ENCODE assay signal across 13 cellular contexts in the genomic region with DNA sequence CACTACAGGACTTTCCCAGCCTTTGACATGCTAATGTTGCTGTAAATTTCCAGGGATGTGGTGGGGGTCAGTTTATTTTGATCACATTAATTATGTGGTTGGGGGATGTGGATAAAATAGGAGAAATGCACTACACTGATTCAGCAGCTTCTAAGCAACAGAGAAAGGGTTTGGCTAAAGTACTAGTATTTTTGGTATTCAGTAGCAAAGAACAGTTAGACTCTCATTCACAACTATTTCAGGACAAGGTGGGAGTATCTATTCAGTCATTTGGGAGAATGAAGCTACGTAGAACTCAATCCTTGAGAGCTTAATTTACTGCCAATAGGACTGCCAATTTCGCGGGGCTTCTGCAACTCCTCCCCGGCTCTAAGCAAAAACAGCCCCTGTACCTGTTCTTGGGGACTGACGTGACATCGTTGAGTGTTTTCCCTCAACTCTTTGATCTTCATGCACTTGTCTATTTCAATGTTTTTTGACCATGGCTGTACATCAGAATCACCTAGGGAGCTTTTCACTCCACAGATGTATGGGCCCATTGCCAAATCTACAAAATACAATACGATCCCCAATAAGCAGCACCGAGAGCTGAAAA.
DNase-seq lines count a peak whose midpoint lies in the region; TF ChIP-seq lines count a peak whose summit lies in the region.
"Had no signal": no experiment of that assay in that cellular context is flagged by ENCODE, and none has a peak within 500 bp of the region (broad histone marks: within the 10 kb centered on the region; RNA-seq: fewer than 3 reads in every experiment).

No MANE protein-coding gene starts in this region.

- no peaks in the 10 kb centered on the region for H3K36me3 Mint-ChIP-seq in osteocyte (ENCODE audit: unreplicated experiment)

- DNase-seq in DMS 273 (lab: John Stamatoyannopoulos, UW; ENCODE audit: unreplicated experiment): peak; percentile 9
- no peak for DNase-seq in DMS 273 treated with DMSO at 0.1 percent for 48 hours (lab: John Stamatoyannopoulos, UW)
- peak; percentile 77 for DNase-seq in NCI-H128 (lab: John Stamatoyannopoulos, UW; ENCODE audit: unreplicated experiment)
- no peak for DNase-seq in caudate nucleus (lab: John Stamatoyannopoulos, UW)
- no peak for DNase-seq in osteocyte (ENCODE audit: extremely low spot score, unreplicated experiment)
- DNase-seq in NCI-H1930 (lab: John Stamatoyannopoulos, UW): no peak
- no peak for DNase-seq in COLO668 (lab: John Stamatoyannopoulos, UW; ENCODE audit: unreplicated experiment)
- no peak for DNase-seq in NCI-H82 treated with DMSO at 0.1 percent for 48 hours (lab: John Stamatoyannopoulos, UW; ENCODE audit: unreplicated experiment)
- DNase-seq: activated CD4-positive, CD25-positive, alpha-beta regulatory T cell; KG1; mucosa of descending colon; trophoblast cell had no signal

- H3K9me3 Mint-ChIP-seq in osteocyte (ENCODE audit: unreplicated experiment): no peaks in the 10 kb centered on the region

- peak overlapping the region; percentile 4 for H3K27ac ChIP-seq in caudate nucleus (ENCODE audit: low read depth, low read length)
- H3K27ac ChIP-seq: 22Rv1 had no signal

- H3K4me3 Mint-ChIP-seq in osteocyte (ENCODE audit: unreplicated experiment): no peak overlapping the region

- no peak for TF ChIP-seq CTCF in osteocyte (IDR thresholded peaks at IDR 0.05)

- H3K27ac Mint-ChIP-seq in osteocyte (ENCODE audit: unreplicated experiment): peak overlapping the region; percentile 94

- H3K4me1 Mint-ChIP-seq in osteocyte (ENCODE audit: unreplicated experiment): peaks cover 21% of the 10 kb centered on the region

- H3K27me3 Mint-ChIP-seq in osteocyte (ENCODE audit: unreplicated experiment): no peaks in the 10 kb centered on the region

Comparison
In these comparisons a context has a peak if more than half of its experiments do, and no peak if none do; other contexts are left out.
1. DNase-seq: peak in DMS 273 (single experiment) and NCI-H128 (single experiment); none in DMS 273 treated with DMSO at 0.1 percent for 48 hours (single experiment), caudate nucleus (0 of 61), osteocyte (single experiment), NCI-H1930 (0 of 2), COLO668 (single experiment) and NCI-H82 treated with DMSO at 0.1 percent for 48 hours (single experiment).